Comparison of ENCODE assay signal across 8 cellular contexts in genomic region chr4:2812600-2812932, GRCh38. TPM values are rescaled to one million over a fixed set of nuclear protein-coding genes. Genes with fewer than 3 reads are reported as not detected.
DNase-seq lines count a peak whose midpoint lies in the region; ATAC-seq, FAIRE-seq and TF ChIP-seq lines count a peak whose summit lies in the region.

No MANE protein-coding gene starts in this region.

- TF ChIP-seq CTCF in CD14-positive monocyte (IDR thresholded peaks at IDR 0.05) = no peak
- TF ChIP-seq CTCF in astrocyte of the cerebellum (IDR thresholded peaks at IDR 0.05; ENCODE audit: low read depth, low read length, missing control alignments) = no peak
- no peak for TF ChIP-seq CTCF in D721Med (IDR thresholded peaks at IDR 0.05; ENCODE audit: insufficient read depth, missing control alignments)
- no peak for TF ChIP-seq CTCF in foreskin keratinocyte (conservative IDR thresholded peaks at IDR 0.05)

- H3K4me1 ChIP-seq in foreskin keratinocyte = no peaks in the 10 kb centered on the region

- peaks cover 90% of the 10 kb centered on the region for H3K4me1 Mint-ChIP-seq in CD14-positive monocyte
- H3K4me1 Mint-ChIP-seq in natural killer cell treated with Interleukin-12 subunit alpha and Interleukin-12 subunit beta and Interleukin-15 and Interleukin-18, amount 100 ng/mL, for 72 hours (ENCODE audit: low read depth in 2 of 2) = peaks cover 43 to 56% of the 10 kb centered on the region in 2 donors

- no peak for FAIRE-seq in D721Med (lab: Jason Lieb, UNC)

- in situ Hi-C loops in astrocyte of the cerebellum (cut with HindIII; ENCODE audit: low sequenced_read_pairs) = no loop called here

- ATAC-seq in HG03135 (IDR thresholded peaks at IDR 0.05; ENCODE audit: unreplicated experiment) (peak; percentile 12), foreskin keratinocyte (no peak)
- peak in 1 of 2 donors; percentile 9 for ATAC-seq in natural killer cell treated with Interleukin-12 subunit alpha and Interleukin-12 subunit beta and Interleukin-15 and Interleukin-18, amount 100 ng/mL, for 72 hours

- H3K27ac ChIP-seq in foreskin keratinocyte = no peak overlapping the region

- H3K4me3 Mint-ChIP-seq in CD14-positive monocyte = peak overlapping the region; percentile 87 to 90
- peak overlapping the region; percentile 91 for H3K4me3 Mint-ChIP-seq in natural killer cell treated with Interleukin-12 subunit alpha and Interleukin-12 subunit beta and Interleukin-15 and Interleukin-18, amount 100 ng/mL, for 72 hours

- peaks cover 0 to 7% (median 2%) of the 10 kb centered on the region in 3 donors for H3K27me3 Mint-ChIP-seq in CD14-positive monocyte (ENCODE audit: low read depth in 3 of 3)
- H3K27me3 Mint-ChIP-seq in natural killer cell treated with Interleukin-12 subunit alpha and Interleukin-12 subunit beta and Interleukin-15 and Interleukin-18, amount 100 ng/mL, for 72 hours = no peaks in the 10 kb centered on the region

- no peaks in the 10 kb centered on the region for H3K27me3 ChIP-seq in foreskin keratinocyte

- H3K27ac Mint-ChIP-seq in CD14-positive monocyte = peak overlapping the region; percentile 37 to 95 (median 78)
- peak overlapping the region; percentile 98 to 100 for H3K27ac Mint-ChIP-seq in natural killer cell treated with Interleukin-12 subunit alpha and Interleukin-12 subunit beta and Interleukin-15 and Interleukin-18, amount 100 ng/mL, for 72 hours

- DNase-seq in CD14-positive monocyte (ENCODE audit: low spot score) (no peak), astrocyte of the cerebellum (ENCODE audit: low read depth) (no peak), OCI-M2 (lab: John Stamatoyannopoulos, UW; ENCODE audit: unreplicated experiment) (no peak), D721Med (ENCODE audit: insufficient read length, low spot score) (no peak), foreskin keratinocyte (no peak), HuH-7 (ENCODE audit: low spot score) (no peak)
- no peak for DNase-seq in natural killer cell treated with Interleukin-12 subunit alpha and Interleukin-12 subunit beta and Interleukin-15 and Interleukin-18, amount 100 ng/mL, for 72 hours (ENCODE audit: low spot score)

- peaks cover 0 to 2% (median 0%) of the 10 kb centered on the region in 7 donors for H3K9me3 Mint-ChIP-seq in CD14-positive monocyte
- H3K9me3 Mint-ChIP-seq in natural killer cell treated with Interleukin-12 subunit alpha and Interleukin-12 subunit beta and Interleukin-15 and Interleukin-18, amount 100 ng/mL, for 72 hours = no peaks in the 10 kb centered on the region

- intact Hi-C loops in CD14-positive monocyte (cut with micrococcal nuclease) = loop anchor here (5.0 kb wide), 1 partner anchor 50 kb away; no protein-coding TSS in a partner anchor

- H3K36me3 Mint-ChIP-seq in CD14-positive monocyte = peaks cover 52 to 70% of the 10 kb centered on the region in 2 donors
- H3K36me3 Mint-ChIP-seq in natural killer cell treated with Interleukin-12 subunit alpha and Interleukin-12 subunit beta and Interleukin-15 and Interleukin-18, amount 100 ng/mL, for 72 hours = no peaks in the 10 kb centered on the region

- peak overlapping the region; percentile 1 for H3K4me3 ChIP-seq in astrocyte of the cerebellum (ENCODE audit: low read depth, low read length)

RNA-seq across cellular contexts. Expression of gene SH3BP2, which starts 19.7 kb away (rescaled TPM):
- polyA plus RNA-seq in CD14-positive monocyte (10 to 100 TPM; 19.1 to 26.9 TPM), foreskin keratinocyte (8.3 and 10.8 TPM in 2 replicates)
- 100 to 1,000 TPM; 121 to 129 TPM for total RNA-seq in natural killer cell treated with Interleukin-12 subunit alpha and Interleukin-12 subunit beta and Interleukin-15 and Interleukin-18, amount 100 ng/mL, for 72 hours
- 12.5 and 15.7 TPM in 2 replicates for total RNA-seq in foreskin keratinocyte

RNA-seq across cellular contexts. Expression of gene ADD1, which starts 31.1 kb away (rescaled TPM):
- polyA plus RNA-seq in CD14-positive monocyte = 100 to 1,000 TPM in 1 of 2 donors, 10 to 100 TPM in 1; 76.1 to 103 TPM
- total RNA-seq in natural killer cell treated with Interleukin-12 subunit alpha and Interleukin-12 subunit beta and Interleukin-15 and Interleukin-18, amount 100 ng/mL, for 72 hours = 100 to 1,000 TPM; 259 to 291 TPM
- total RNA-seq in foreskin keratinocyte = 173 and 176 TPM in 2 replicates
- 129 and 130 TPM in 2 replicates for polyA plus RNA-seq in foreskin keratinocyte

RNA-seq across cellular contexts. Expression of gene TNIP2, which starts 56.4 kb away (rescaled TPM):
- polyA plus RNA-seq in CD14-positive monocyte (10 to 100 TPM; 27.6 to 28.2 TPM), foreskin keratinocyte (36.6 and 41.3 TPM in 2 replicates)
- total RNA-seq in natural killer cell treated with Interleukin-12 subunit alpha and Interleukin-12 subunit beta and Interleukin-15 and Interleukin-18, amount 100 ng/mL, for 72 hours = 10 to 100 TPM; 80.9 to 89.3 TPM
- 35.5 and 35.6 TPM in 2 replicates for total RNA-seq in foreskin keratinocyte
